1 cellular context compared by ENCODE assay signal in the genomic region with DNA sequence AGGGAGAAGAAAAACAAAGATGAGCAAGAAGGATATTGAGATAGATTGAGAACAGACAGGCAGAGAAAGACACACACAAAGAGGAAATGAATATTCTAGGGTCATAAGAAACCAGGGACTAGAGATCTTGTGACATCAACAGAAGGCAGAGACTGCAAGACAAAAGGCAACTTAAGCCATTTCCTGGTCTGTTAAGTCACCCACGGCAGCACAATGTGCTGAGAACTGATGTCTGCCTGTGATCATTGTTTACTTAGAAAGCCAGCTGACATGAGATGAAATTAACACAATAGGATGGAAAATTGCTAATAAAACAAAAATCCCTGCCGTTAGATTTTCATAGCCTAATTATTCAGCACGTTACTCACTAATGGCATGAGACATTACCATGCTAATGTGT.
TF ChIP-seq lines count a peak whose summit lies in the region.

No MANE protein-coding gene starts in this region.

TF ChIP-seq in SK-N-SH treated with all-trans-retinoic acid at 6 μM for 48 hours, 23 proteins besides CTCF, POLR2A, EP300 and RAD21 (continued from another document):
- TF ChIP-seq TSHZ2 (CRISPR knock-in tag; IDR thresholded peaks at IDR 0.05) (no peak), ZNF8 (CRISPR knock-in tag; IDR thresholded peaks at IDR 0.05) (no peak), OSR1 (CRISPR knock-in tag; IDR thresholded peaks at IDR 0.05) (no peak), ZFP30 (CRISPR knock-in tag; IDR thresholded peaks at IDR 0.05) (no peak), ZC3H10 (CRISPR knock-in tag; IDR thresholded peaks at IDR 0.05) (no peak), BACH2 (CRISPR knock-in tag; IDR thresholded peaks at IDR 0.05; ENCODE audit: borderline replicate concordance) (no peak), ZFP3 (CRISPR knock-in tag; IDR thresholded peaks at IDR 0.05) (no peak), ZNF565 (CRISPR knock-in tag; conservative IDR thresholded peaks at IDR 0.05; ENCODE audit: low read depth) (no peak)
